10 cellular contexts compared by ENCODE assay signal in the genomic region with DNA sequence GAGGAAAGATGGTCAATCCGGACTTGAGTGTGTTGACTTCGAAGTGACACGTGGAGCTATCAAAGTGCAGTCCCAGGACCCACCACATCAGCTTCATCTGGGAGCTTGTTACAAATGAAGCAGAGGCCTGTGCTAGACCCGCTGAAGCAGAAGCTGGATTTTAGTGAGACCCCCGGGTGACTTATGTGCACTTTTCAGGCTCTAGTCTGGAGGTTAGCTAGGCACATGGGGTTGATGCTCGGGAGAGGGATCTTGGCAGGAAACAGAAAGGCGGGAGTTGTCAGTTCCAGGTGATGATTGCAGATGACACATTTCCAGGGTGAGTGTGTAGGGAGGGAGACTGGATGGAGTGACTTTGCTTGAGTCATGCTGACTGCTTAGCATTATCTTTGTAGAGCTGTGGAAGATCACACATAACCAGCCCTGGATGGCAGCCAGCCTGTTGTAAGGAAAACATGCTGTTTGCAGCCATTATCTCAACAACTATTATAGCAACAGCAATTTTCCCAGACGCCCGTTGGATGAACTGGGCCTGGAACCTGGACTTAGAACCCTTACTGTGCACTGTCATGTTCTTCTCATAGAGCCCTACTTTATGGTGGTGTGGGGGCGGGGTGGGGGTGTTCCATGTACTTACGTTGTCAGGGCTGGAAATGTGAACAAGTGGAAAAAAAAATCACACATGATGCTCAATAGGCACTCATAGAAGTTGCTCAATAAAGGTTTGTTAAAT.
DNase-seq lines count a peak whose midpoint lies in the region; FAIRE-seq and TF ChIP-seq lines count a peak whose summit lies in the region.
"Had no signal": no experiment of that assay in that cellular context is flagged by ENCODE, and none has a peak within 500 bp of the region (broad histone marks: within the 10 kb centered on the region; RNA-seq: fewer than 3 reads in every experiment).

No MANE protein-coding gene starts in this region.

- H3K9ac ChIP-seq in endothelial cell of umbilical vein (replicated peaks; ENCODE audit: extremely low read depth, insufficient read depth, low read length) (no peak overlapping the region), mesendoderm (ENCODE audit: low read length) (no peak overlapping the region)

- H3K4me1 ChIP-seq in endothelial cell of umbilical vein (ENCODE audit: control insufficient read depth, extremely low read depth, insufficient read depth, low read length) (peaks cover 13% of the 10 kb centered on the region), mesendoderm (ENCODE audit: control insufficient read depth, low read depth, low read length) (no peaks in the 10 kb centered on the region), suprapubic skin (no peaks in the 10 kb centered on the region), prostate gland (replicated peaks) (no peaks in the 10 kb centered on the region)

- no peak overlapping the region for H3K27ac Mint-ChIP-seq in nephron progenitor cell
- H3K27ac Mint-ChIP-seq: stimulated activated memory B cell treated with anti-CD40 and anti-IgM and Interleukin-4, amounts not matched to agents 10 μg/mL and 1 μg/mL and 100 μg/mL, for 72 hours had no signal

- no peak overlapping the region for H3K18ac ChIP-seq in mesendoderm (ENCODE audit: low read length)

- H2AK5ac ChIP-seq in mesendoderm (ENCODE audit: low read length): no peak overlapping the region

- peak; percentile 8 for DNase-seq in Ammon's horn (ENCODE audit: low spot score)
- DNase-seq in NCI-H2227 (lab: John Stamatoyannopoulos, UW; ENCODE audit: unreplicated experiment): peak; percentile 51
- DNase-seq in endothelial cell of umbilical vein (ENCODE audit: low read depth, low spot score): peak; percentile 84
- DNase-seq in mesendoderm: peak; percentile 27
- DNase-seq in NOMO-1 (lab: John Stamatoyannopoulos, UW; ENCODE audit: unreplicated experiment in 2 of 2): no peak
- no peak for DNase-seq in nephron progenitor cell
- no peak for DNase-seq in suprapubic skin (ENCODE audit: low spot score in 2 of 2)
- DNase-seq in prostate gland (ENCODE audit: low spot score): no peak
- DNase-seq: NCI-H1048 had no signal

- H4K8ac ChIP-seq in mesendoderm (ENCODE audit: low read depth, low read length): no peak overlapping the region

- TF ChIP-seq EP300 in suprapubic skin (IDR thresholded peaks at IDR 0.05): no peak

- no peak overlapping the region for H3K4me3 Mint-ChIP-seq in nephron progenitor cell
- H3K4me3 Mint-ChIP-seq: stimulated activated memory B cell treated with anti-CD40 and anti-IgM and Interleukin-4, amounts not matched to agents 10 μg/mL and 1 μg/mL and 100 μg/mL, for 72 hours had no signal

- peaks cover 5% of the 10 kb centered on the region for H3K27me3 Mint-ChIP-seq in nephron progenitor cell (ENCODE audit: low read depth, poor library complexity)

- no CpG with 5 or more reads among the region's 11 CpGs for WGBS in mesendoderm (ENCODE audit: extremely low coverage, insufficient coverage, low lambda C conversion rate)
- WGBS in suprapubic skin: 61% methylated on average over 11 of the region's 11 CpGs
- WGBS in prostate gland: 75% methylated on average over 11 of the region's 11 CpGs

- POLR2A ChIA-PET in endothelial cell of umbilical vein (lab: Charles Lee): no interaction called here

- no TSS peak for BruUV-seq in endothelial cell of umbilical vein (replicated peaks; lab: Mats Ljungman, UMichigan)

- H2BK15ac ChIP-seq in mesendoderm (replicated peaks; ENCODE audit: low read depth): no peak overlapping the region

- H3K23ac ChIP-seq in mesendoderm (ENCODE audit: low read length): no peak overlapping the region

- H3K56ac ChIP-seq in mesendoderm (ENCODE audit: low read length): no peak overlapping the region

- no peak for TF ChIP-seq CTCF in endothelial cell of umbilical vein (IDR thresholded peaks at IDR 0.05; ENCODE audit: extremely low read depth in 1 of 2, insufficient read depth in 1 of 2, low read depth in 1 of 2, low read length in 2 of 2)
- no peak for TF ChIP-seq CTCF in nephron progenitor cell (IDR thresholded peaks at IDR 0.05)
- TF ChIP-seq CTCF in suprapubic skin (IDR thresholded peaks at IDR 0.05): no peak
- no peak for TF ChIP-seq CTCF in prostate gland (IDR thresholded peaks at IDR 0.05)

- H4K20me1 ChIP-seq in endothelial cell of umbilical vein (replicated peaks; ENCODE audit: control insufficient read depth, extremely low read depth, insufficient read depth, low read length): no peaks in the 10 kb centered on the region

- no peak overlapping the region for H3K4me2 ChIP-seq in endothelial cell of umbilical vein (ENCODE audit: insufficient read depth, low read length)
- no peak overlapping the region for H3K4me2 ChIP-seq in mesendoderm (ENCODE audit: low read length)

- H3K9me3 Mint-ChIP-seq in nephron progenitor cell: no peaks in the 10 kb centered on the region
- H3K9me3 Mint-ChIP-seq: stimulated activated memory B cell treated with anti-CD40 and anti-IgM and Interleukin-4, amounts not matched to agents 10 μg/mL and 1 μg/mL and 100 μg/mL, for 72 hours had no signal

- H3K79me2 ChIP-seq in endothelial cell of umbilical vein (ENCODE audit: control insufficient read depth, insufficient read depth, low read length): no peaks in the 10 kb centered on the region
- no peaks in the 10 kb centered on the region for H3K79me2 ChIP-seq in mesendoderm (ENCODE audit: control insufficient read depth, insufficient read depth, low read length)

- H4K5ac ChIP-seq in mesendoderm (ENCODE audit: low read length): no peak overlapping the region

- dilution Hi-C loops in endothelial cell of umbilical vein (cut with MboI; ENCODE audit: extremely low pct_ligation_motif_present, low sequenced_read_pairs): no loop called here

- intact Hi-C loops in endothelial cell of umbilical vein (cut with micrococcal nuclease) (loop anchor here (1.0 kb wide), 1 partner anchor 58 kb away; no protein-coding TSS in a partner anchor), prostate gland (cut with DNase I) (no loop called here)

- CTCF ChIA-PET in endothelial cell of umbilical vein (lab: Charles Lee): interaction anchor here (0.9 to 1.2 kb wide), 3 partner anchors 14 to 203 kb away, joined by 3 read pairs; no protein-coding TSS in a partner anchor

- peaks cover 10% of the 10 kb centered on the region for H3K36me3 Mint-ChIP-seq in nephron progenitor cell (ENCODE audit: low read depth)
- H3K36me3 Mint-ChIP-seq: stimulated activated memory B cell treated with anti-CD40 and anti-IgM and Interleukin-4, amounts not matched to agents 10 μg/mL and 1 μg/mL and 100 μg/mL, for 72 hours had no signal

- H3K4me1 Mint-ChIP-seq in nephron progenitor cell: peaks cover 26% of the 10 kb centered on the region
- H3K4me1 Mint-ChIP-seq: stimulated activated memory B cell treated with anti-CD40 and anti-IgM and Interleukin-4, amounts not matched to agents 10 μg/mL and 1 μg/mL and 100 μg/mL, for 72 hours had no signal

- FAIRE-seq in endothelial cell of umbilical vein (lab: Jason Lieb, UNC): peak; percentile 96

- H3K9me3 ChIP-seq in endothelial cell of umbilical vein (replicated peaks; ENCODE audit: control insufficient read depth, insufficient read depth, low read length): no peaks in the 10 kb centered on the region
- H3K9me3 ChIP-seq in suprapubic skin: no peaks in the 10 kb centered on the region
- H3K9me3 ChIP-seq in prostate gland: no peaks in the 10 kb centered on the region

- H2AFZ ChIP-seq in endothelial cell of umbilical vein (ENCODE audit: low read depth, low read length): peak overlapping the region; percentile 15

- no peaks in the 10 kb centered on the region for H3K79me1 ChIP-seq in mesendoderm (ENCODE audit: low read length)

- H2BK120ac ChIP-seq in mesendoderm (ENCODE audit: low read depth, low read length): no peak overlapping the region

- no peak overlapping the region for H2BK5ac ChIP-seq in mesendoderm (ENCODE audit: low read length)

- H3K4me3 ChIP-seq in endothelial cell of umbilical vein (replicated peaks in 1 of 3; ENCODE audit: insufficient read depth in 1 of 3, low read depth in 1 of 3, low read length in 3 of 3): no peak overlapping the region
- no peak overlapping the region for H3K4me3 ChIP-seq in mesendoderm (ENCODE audit: low read length)
- H3K4me3 ChIP-seq in suprapubic skin: no peak overlapping the region
- H3K4me3 ChIP-seq in prostate gland: no peak overlapping the region

- no peaks in the 10 kb centered on the region for H3K9me1 ChIP-seq in endothelial cell of umbilical vein (replicated peaks; ENCODE audit: control insufficient read depth, extremely low read depth, insufficient read depth, low read length)

- TF ChIP-seq POLR2A in endothelial cell of umbilical vein (IDR thresholded peaks at IDR 0.05; ENCODE audit: low read depth, low read length) (no peak), suprapubic skin (IDR thresholded peaks at IDR 0.05) (no peak), prostate gland (IDR thresholded peaks at IDR 0.05) (no peak)

- peak overlapping the region; percentile 51 for H3K27ac ChIP-seq in endothelial cell of umbilical vein (ENCODE audit: insufficient read depth, low read depth, low read length)
- H3K27ac ChIP-seq in mesendoderm (ENCODE audit: low read depth, low read length): no peak overlapping the region
- H3K27ac ChIP-seq in suprapubic skin: no peak overlapping the region
- H3K27ac ChIP-seq in prostate gland: no peak overlapping the region

- H3K36me3 ChIP-seq in endothelial cell of umbilical vein (ENCODE audit: control insufficient read depth in 2 of 2, extremely low read depth in 1 of 2, insufficient read depth in 2 of 2, low read length in 2 of 2) (no peaks in the 10 kb centered on the region), mesendoderm (ENCODE audit: control insufficient read depth, insufficient read depth, low read length) (no peaks in the 10 kb centered on the region), suprapubic skin (no peaks in the 10 kb centered on the region), prostate gland (no peaks in the 10 kb centered on the region)

- H3K4ac ChIP-seq in mesendoderm (ENCODE audit: low read depth, low read length): no peak overlapping the region

- no peaks in the 10 kb centered on the region for H3K27me3 ChIP-seq in endothelial cell of umbilical vein (ENCODE audit: control insufficient read depth in 2 of 2, insufficient read depth in 2 of 2, low read length in 2 of 2)
- no peaks in the 10 kb centered on the region for H3K27me3 ChIP-seq in mesendoderm (ENCODE audit: insufficient read depth, low read length, poor library complexity)
- no peaks in the 10 kb centered on the region for H3K27me3 ChIP-seq in suprapubic skin
- H3K27me3 ChIP-seq in prostate gland (replicated peaks; ENCODE audit: insufficient read depth): no peaks in the 10 kb centered on the region

TF ChIP-seq in endothelial cell of umbilical vein, 7 proteins besides CTCF, POLR2A, EP300 and RAD21 (continues in another document):
- TF ChIP-seq EZH2 (IDR thresholded peaks at IDR 0.05; ENCODE audit: borderline replicate concordance, low read depth, low read length, severe bottlenecking): no peak
- no peak for TF ChIP-seq MYC (IDR thresholded peaks at IDR 0.05; ENCODE audit: low read depth, low read length)
- peak; percentile 69 for TF ChIP-seq JUN (IDR thresholded peaks at IDR 0.05; ENCODE audit: borderline replicate concordance, insufficient read depth, insufficient read length, low read depth)
- peak; percentile 82 for TF ChIP-seq POLR2AphosphoS5 (IDR thresholded peaks at IDR 0.05; ENCODE audit: insufficient read depth, low read depth, low read length)
- peak; percentile 99 for TF ChIP-seq FOS (IDR thresholded peaks at IDR 0.05; ENCODE audit: borderline replicate concordance, insufficient read depth, low read length)

Comparison
In these comparisons a context has a peak if more than half of its experiments do, and no peak if none do; other contexts are left out.
1. DNase-seq: peak in Ammon's horn (single experiment), NCI-H2227 (single experiment), endothelial cell of umbilical vein (single experiment) and mesendoderm (single experiment); none in NOMO-1 (0 of 2), nephron progenitor cell (single experiment), suprapubic skin (0 of 2) and prostate gland (single experiment).